24 cellular contexts compared by ENCODE assay signal in the genomic region with DNA sequence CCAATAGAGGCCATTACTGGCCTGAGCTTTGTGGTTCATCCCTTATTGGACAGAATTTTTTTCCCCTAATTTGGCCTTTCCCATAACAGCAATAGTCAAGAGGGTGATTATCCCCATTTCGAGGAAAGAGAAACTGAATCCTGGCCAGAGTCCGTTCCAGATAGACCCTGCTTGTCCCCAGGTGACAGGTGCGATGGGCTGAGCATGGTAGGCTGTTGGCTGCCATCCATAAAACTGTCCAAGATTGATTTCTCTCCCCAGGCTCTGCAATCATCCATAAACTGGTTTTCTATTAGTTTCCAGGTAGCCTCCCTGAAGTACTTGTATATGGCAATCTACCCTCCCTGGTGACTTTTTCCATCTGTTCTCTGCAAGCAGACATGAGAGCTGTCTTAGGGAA. TPM values are rescaled to one million over a fixed set of nuclear protein-coding genes. Genes with fewer than 3 reads are reported as not detected.
A peak's percentile ranks its signal among the peaks of the same experiment; 100 is the strongest.
DNase-seq lines count a peak whose midpoint lies in the region; ATAC-seq and TF ChIP-seq lines count a peak whose summit lies in the region.
"Had no signal": no experiment of that assay in that cellular context is flagged by ENCODE, and none has a peak within 500 bp of the region (broad histone marks: within the 10 kb centered on the region; RNA-seq: fewer than 3 reads in every experiment).

No MANE protein-coding gene starts in this region.

- no peak for TF ChIP-seq CTCF in mucosa of descending colon (IDR thresholded peaks at IDR 0.05)

- H3K36me3 ChIP-seq in mucosa of descending colon (ENCODE audit: low read depth) = no peaks in the 10 kb centered on the region
- H3K36me3 ChIP-seq: colonic mucosa, esophagus muscularis mucosa, prostate gland had no signal

- ATAC-seq in mucosa of descending colon = peak; percentile 64
- ATAC-seq in stimulated activated naive CD8-positive, alpha-beta T cell treated with anti-CD3 and anti-CD28 coated beads, Interleukin-15, Interleukin-2, amounts not matched to agents 100 U/mL and 50 U/mL, for 24 hours = no peak
- ATAC-seq: activated T-helper 17 cell treated with anti-CD3 and anti-CD28 coated beads, Interleukin-2, amount 50 U/mL, for 72 hours; body of pancreas; Panc1; stimulated activated memory B cell treated with anti-CD40 and anti-IgM and Interleukin-4, amounts not matched to agents 10 μg/mL and 1 μg/mL and 100 μg/mL, for 72 hours had no signal

- DNase-seq in DMS79 treated with DMSO at 0.1 percent for 48 hours (lab: John Stamatoyannopoulos, UW) = peak; percentile 74
- peak; percentile 33 for DNase-seq in NCI-H2029 (lab: John Stamatoyannopoulos, UW)
- peak; percentile 13 for DNase-seq in NCI-H774 (lab: John Stamatoyannopoulos, UW)
- no peak for DNase-seq in mucosa of descending colon
- DNase-seq in activated effector memory CD4-positive, alpha-beta T cell treated with Interleukin-2 at 50 U/mL for 16 hours = no peak
- no peak for DNase-seq in hypothalamus (lab: John Stamatoyannopoulos, UW)
- DNase-seq in SW 1271 (lab: John Stamatoyannopoulos, UW) = no peak
- DNase-seq in stimulated activated naive CD8-positive, alpha-beta T cell treated with anti-CD3 and anti-CD28 coated beads, Interleukin-15, Interleukin-2, amounts not matched to agents 100 U/mL and 50 U/mL, for 24 hours = no peak
- DNase-seq: activated CD4-positive, alpha-beta T cell treated with anti-CD3 and anti-CD28 coated beads, Interleukin-2, amount 10 ng/mL, durations not matched to agents 24 days and 14 days; activated naive CD8-positive, alpha-beta T cell treated with anti-CD3 and anti-CD28 coated beads, Interleukin-2, amount 10 ng/mL, durations not matched to agents 7 days and 5 days; body of pancreas; C1 segment of cervical spinal cord; colonic mucosa; kidney; NCI-H1930; T-helper 2 cell had no signal

- H3K9me3 ChIP-seq in mucosa of descending colon = no peaks in the 10 kb centered on the region
- H3K9me3 ChIP-seq: body of pancreas, colonic mucosa, esophagus muscularis mucosa, neutrophil, prostate gland had no signal

- peaks cover 8% of the 10 kb centered on the region for H3K4me1 ChIP-seq in mucosa of descending colon (ENCODE audit: low read depth)
- H3K4me1 ChIP-seq: colonic mucosa had no signal

- intact Hi-C loops in mucosa of descending colon (cut with DNase I, micrococcal nuclease) = no loop called here

- H3K4me3 ChIP-seq in mucosa of descending colon = no peak overlapping the region
- H3K4me3 ChIP-seq: body of pancreas, colonic mucosa, esophagus muscularis mucosa, lung, prostate gland had no signal

RNA-seq across cellular contexts. Expression of a gene that starts 25.4 kb away (rescaled TPM):
- total RNA-seq in mucosa of descending colon = 1 to 10 TPM; 3.3 to 6.0 (median 5.8) TPM
- total RNA-seq: activated CD4-positive, alpha-beta T cell treated with anti-CD3 and anti-CD28 coated beads, Interleukin-2, amount 10 ng/mL, durations not matched to agents 24 days and 14 days; activated T-helper 17 cell treated with anti-CD3 and anti-CD28 coated beads, Interleukin-2, amount 50 U/mL, for 72 hours; G401 had no signal

Comparison
In these comparisons a context has a peak if more than half of its experiments do, and no peak if none do; other contexts are left out.
1. DNase-seq: peak in DMS79 treated with DMSO at 0.1 percent for 48 hours (single experiment), NCI-H2029 (single experiment) and NCI-H774 (single experiment); none in mucosa of descending colon (0 of 3), activated effector memory CD4-positive, alpha-beta T cell treated with Interleukin-2 at 50 U/mL for 16 hours (single experiment), hypothalamus (0 of 51), SW 1271 (0 of 2) and stimulated activated naive CD8-positive, alpha-beta T cell treated with anti-CD3 and anti-CD28 coated beads, Interleukin-15, Interleukin-2, amounts not matched to agents 100 U/mL and 50 U/mL, for 24 hours (single experiment).